In genomic region chr5:39772307-39772706, GRCh38 we compare ENCODE assay signal across 22 cellular contexts.
A peak's percentile ranks its signal among the peaks of the same experiment; 100 is the strongest.
DNase-seq lines count a peak whose midpoint lies in the region; ATAC-seq, FAIRE-seq and TF ChIP-seq lines count a peak whose summit lies in the region.
"Had no signal": no experiment of that assay in that cellular context is flagged by ENCODE, and none has a peak within 500 bp of the region (broad histone marks: within the 10 kb centered on the region; RNA-seq: fewer than 3 reads in every experiment).

No MANE protein-coding gene starts in this region.

- H3K36me3 Mint-ChIP-seq in astrocyte (ENCODE audit: low read depth, unreplicated experiment): no peaks in the 10 kb centered on the region

- no peak overlapping the region for H3K9ac ChIP-seq in astrocyte (ENCODE audit: low read length)

- H3K4me3 ChIP-seq in astrocyte (ENCODE audit: insufficient read depth, low read depth, low read length) (no peak overlapping the region), osteoblast (ENCODE audit: insufficient read depth, low read length) (no peak overlapping the region)
- H3K4me3 ChIP-seq: MG63, Peyer's patch, SJCRH30 had no signal

- H3K27me3 ChIP-seq in astrocyte (ENCODE audit: insufficient read depth, low read length): no peaks in the 10 kb centered on the region
- H3K27me3 ChIP-seq in osteoblast (ENCODE audit: insufficient read depth, low read length): no peaks in the 10 kb centered on the region
- H3K27me3 ChIP-seq: BE2C, MG63, Peyer's patch had no signal

- H3K79me2 ChIP-seq in astrocyte (ENCODE audit: insufficient read depth, low read length) (no peaks in the 10 kb centered on the region), osteoblast (ENCODE audit: insufficient read depth, low read length) (no peaks in the 10 kb centered on the region)

- H3K4me2 ChIP-seq in astrocyte (ENCODE audit: low read length): no peak overlapping the region
- no peak overlapping the region for H3K4me2 ChIP-seq in osteoblast (ENCODE audit: insufficient read depth, low read length)

- H3K27ac Mint-ChIP-seq in astrocyte (ENCODE audit: unreplicated experiment): peak overlapping the region; percentile 24

- H3K36me3 ChIP-seq in astrocyte (ENCODE audit: insufficient read depth, low read length) (no peaks in the 10 kb centered on the region), osteoblast (ENCODE audit: insufficient read depth, low read length) (no peaks in the 10 kb centered on the region)
- H3K36me3 ChIP-seq: BE2C, MG63, Peyer's patch, SJCRH30 had no signal

- H3K27ac ChIP-seq in astrocyte (ENCODE audit: low read depth, low read length): no peak overlapping the region
- H3K27ac ChIP-seq in osteoblast (ENCODE audit: low read depth, low read length): no peak overlapping the region
- H3K27ac ChIP-seq: Peyer's patch, SJCRH30 had no signal

- no peak for FAIRE-seq in astrocyte (lab: Jason Lieb, UNC)
- FAIRE-seq: GM12891, GM19239 had no signal

- DNase-seq in H4 (ENCODE audit: low spot score) (peak; percentile 53), M059J (ENCODE audit: low read depth) (peak; percentile 79), astrocyte (ENCODE audit: low read depth) (no peak), osteoblast (ENCODE audit: insufficient read length, low spot score, missing footprints) (no peak)
- DNase-seq in activated CD4-positive, alpha-beta T cell treated with anti-CD3 and anti-CD28 coated beads for 4 hours: no peak
- DNase-seq: BE2C; DMS79 treated with DMSO at 0.1 percent for 48 hours; HCEC 1CT; Kasumi-1; MG63; NCI-H1417; NCI-H187; NCI-H748 treated with DMSO at 0.1 percent for 48 hours; NK-92 treated with Interleukin-12 subunit alpha and Interleukin-12 subunit beta, amount 100 ng/mL, for 24 hours; Peyer's patch; SJCRH30; T-helper 1 cell had no signal

- no peaks in the 10 kb centered on the region for H3K9me3 Mint-ChIP-seq in astrocyte (ENCODE audit: unreplicated experiment)

- H2AFZ ChIP-seq in astrocyte (ENCODE audit: low read depth, low read length) (no peak overlapping the region), osteoblast (ENCODE audit: low read length) (peak overlapping the region; percentile 68)

- H4K20me1 ChIP-seq in astrocyte (ENCODE audit: insufficient read depth, low read length): no peaks in the 10 kb centered on the region
- no peaks in the 10 kb centered on the region for H4K20me1 ChIP-seq in osteoblast (ENCODE audit: insufficient read depth, low read length)

- ATAC-seq in GM18517 (IDR thresholded peaks at IDR 0.05; ENCODE audit: unreplicated experiment): no peak
- no peak for ATAC-seq in HG03439 (IDR thresholded peaks at IDR 0.05; ENCODE audit: unreplicated experiment)
- no peak for ATAC-seq in GM21526 (IDR thresholded peaks at IDR 0.05; ENCODE audit: low FRiP score, unreplicated experiment)

- H3K4me1 ChIP-seq in astrocyte (ENCODE audit: insufficient read depth, low read length): peaks cover 10% of the 10 kb centered on the region
- peaks cover 28% of the 10 kb centered on the region for H3K4me1 ChIP-seq in osteoblast (ENCODE audit: insufficient read depth, low read length)
- H3K4me1 ChIP-seq: BE2C, Peyer's patch, SJCRH30 had no signal

- no peak overlapping the region for H3K4me3 Mint-ChIP-seq in astrocyte (ENCODE audit: unreplicated experiment)

- H3K4me1 Mint-ChIP-seq in astrocyte (ENCODE audit: low read depth, unreplicated experiment): peaks cover 36% of the 10 kb centered on the region

- no peaks in the 10 kb centered on the region for H3K27me3 Mint-ChIP-seq in astrocyte (ENCODE audit: low read depth, unreplicated experiment)

- TF ChIP-seq CTCF in astrocyte (IDR thresholded peaks at IDR 0.05; ENCODE audit: insufficient read depth, low read depth, low read length) (no peak), osteoblast (IDR thresholded peaks at IDR 0.05; ENCODE audit: extremely low read depth, low read depth, low read length) (no peak)

- H3K9me3 ChIP-seq in astrocyte (ENCODE audit: insufficient read depth, low read depth, low read length): no peaks in the 10 kb centered on the region
- H3K9me3 ChIP-seq in osteoblast (ENCODE audit: low read depth, low read length): no peaks in the 10 kb centered on the region
- H3K9me3 ChIP-seq: BE2C, MG63, Peyer's patch, SJCRH30 had no signal

Comparison
In these comparisons a context has a peak if more than half of its experiments do, and no peak if none do; other contexts are left out.
1. DNase-seq: peak in H4 (single experiment) and M059J (single experiment); none in astrocyte (single experiment), osteoblast (single experiment) and activated CD4-positive, alpha-beta T cell treated with anti-CD3 and anti-CD28 coated beads for 4 hours (0 of 2).